ENCODE assay signal across 23 cellular contexts in the genomic region with DNA sequence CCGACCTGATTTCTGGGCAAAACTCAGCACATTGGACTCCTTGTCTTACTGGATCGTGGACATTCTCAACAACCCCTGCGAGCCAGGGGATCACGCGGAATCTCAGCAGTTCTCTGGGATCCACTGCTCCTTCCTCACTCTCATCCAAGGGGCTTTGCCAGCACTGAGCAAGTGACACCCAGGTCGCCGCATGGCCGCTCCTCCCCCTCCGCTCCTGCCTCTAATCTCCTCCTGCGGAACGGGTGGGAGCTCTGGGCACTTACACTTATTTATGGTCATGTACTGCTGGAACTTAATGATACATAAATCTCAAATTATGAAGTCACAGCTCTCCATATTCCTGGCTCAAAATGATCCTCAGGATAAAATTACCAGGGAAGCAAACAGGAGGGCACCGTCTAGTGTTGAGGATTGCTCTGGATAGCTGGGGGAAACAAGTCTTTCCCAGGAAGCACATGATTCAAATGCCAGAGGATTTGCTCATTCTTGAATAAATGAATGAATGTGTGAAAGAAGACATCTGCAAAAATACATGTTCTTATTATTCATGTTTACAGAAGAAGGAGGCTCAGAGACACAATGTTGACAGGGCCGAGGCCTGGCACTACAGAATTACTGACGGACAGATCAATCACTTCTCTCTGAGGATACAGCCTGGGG.
"Had no signal": no experiment of that assay in that cellular context is flagged by ENCODE, and none has a peak within 500 bp of the region (broad histone marks: within the 10 kb centered on the region; RNA-seq: fewer than 3 reads in every experiment).

No MANE protein-coding gene starts in this region.

- H3K4me3 Mint-ChIP-seq: activated CD4-positive, alpha-beta T cell treated with anti-CD3 and anti-CD28 coated beads, Interleukin-2, amount 10 ng/mL, durations not matched to agents 24 days and 14 days; activated CD8-positive, alpha-beta memory T cell treated with anti-CD3 and anti-CD28 coated beads, Interleukin-2, amount 10 ng/mL, durations not matched to agents 7 days and 5 days; activated CD8-positive, alpha-beta T cell treated with anti-CD3 and anti-CD28 coated beads for 36 hours; activated naive CD4-positive, alpha-beta T cell treated with anti-CD3 and anti-CD28 coated beads, Interleukin-2, amount 10 ng/mL, durations not matched to agents 7 days and 5 days; T-helper 17 cell had no signal

- H3K9me3 Mint-ChIP-seq: activated CD4-positive, alpha-beta T cell treated with anti-CD3 and anti-CD28 coated beads, Interleukin-2, amount 10 ng/mL, durations not matched to agents 24 days and 14 days; activated CD8-positive, alpha-beta T cell treated with anti-CD3 and anti-CD28 coated beads for 36 hours; activated naive CD4-positive, alpha-beta T cell treated with anti-CD3 and anti-CD28 coated beads, Interleukin-2, amount 10 ng/mL, durations not matched to agents 7 days and 5 days had no signal

- H3K36me3 ChIP-seq: cardiac muscle cell, spleen, thyroid gland, upper lobe of right lung had no signal

- H3K4me3 ChIP-seq: body of pancreas, cardiac muscle cell, hepatocyte, spleen, thyroid gland, upper lobe of right lung had no signal

- H3K27ac ChIP-seq: body of pancreas, cardiac muscle cell, hepatocyte, spleen, thyroid gland, upper lobe of right lung had no signal

- ATAC-seq: activated CD8-positive, alpha-beta memory T cell treated with anti-CD3 and anti-CD28 coated beads, Interleukin-2, amount 10 ng/mL, durations not matched to agents 7 days and 5 days; activated CD8-positive, alpha-beta T cell treated with anti-CD3 and anti-CD28 coated beads for 36 hours; body of pancreas; sciatic nerve; stimulated activated naive CD8-positive, alpha-beta T cell treated with anti-CD3 and anti-CD28 coated beads, Interleukin-15, Interleukin-2, amounts not matched to agents 100 U/mL and 50 U/mL, for 24 hours; T-helper 17 cell; upper lobe of right lung had no signal

- H3K27me3 Mint-ChIP-seq: activated CD4-positive, alpha-beta T cell treated with anti-CD3 and anti-CD28 coated beads, Interleukin-2, amount 10 ng/mL, durations not matched to agents 24 days and 14 days; activated CD8-positive, alpha-beta memory T cell treated with anti-CD3 and anti-CD28 coated beads, Interleukin-2, amount 10 ng/mL, durations not matched to agents 7 days and 5 days had no signal

- H2AFZ ChIP-seq: hepatocyte had no signal

- H3K4me1 Mint-ChIP-seq: activated CD4-positive, alpha-beta T cell treated with anti-CD3 and anti-CD28 coated beads, Interleukin-2, amount 10 ng/mL, durations not matched to agents 24 days and 14 days; activated CD8-positive, alpha-beta memory T cell treated with anti-CD3 and anti-CD28 coated beads, Interleukin-2, amount 10 ng/mL, durations not matched to agents 7 days and 5 days; activated naive CD4-positive, alpha-beta T cell treated with anti-CD3 and anti-CD28 coated beads, Interleukin-2, amount 10 ng/mL, durations not matched to agents 7 days and 5 days had no signal

- H3K27ac Mint-ChIP-seq: activated CD4-positive, alpha-beta T cell treated with anti-CD3 and anti-CD28 coated beads, Interleukin-2, amount 10 ng/mL, durations not matched to agents 24 days and 14 days; activated CD8-positive, alpha-beta memory T cell treated with anti-CD3 and anti-CD28 coated beads, Interleukin-2, amount 10 ng/mL, durations not matched to agents 7 days and 5 days; activated CD8-positive, alpha-beta T cell treated with anti-CD3 and anti-CD28 coated beads for 36 hours; activated naive CD4-positive, alpha-beta T cell treated with anti-CD3 and anti-CD28 coated beads, Interleukin-2, amount 10 ng/mL, durations not matched to agents 7 days and 5 days; T-helper 17 cell had no signal

- FAIRE-seq: frontal cortex had no signal

- H3K79me2 ChIP-seq: hepatocyte had no signal

- H3K9me3 ChIP-seq: body of pancreas, spleen, thyroid gland, upper lobe of right lung had no signal

- H3K27me3 ChIP-seq: body of pancreas, cardiac muscle cell, hepatocyte, thyroid gland had no signal

- H3K36me3 Mint-ChIP-seq: activated CD8-positive, alpha-beta memory T cell treated with anti-CD3 and anti-CD28 coated beads, Interleukin-2, amount 10 ng/mL, durations not matched to agents 7 days and 5 days; activated naive CD4-positive, alpha-beta T cell treated with anti-CD3 and anti-CD28 coated beads, Interleukin-2, amount 10 ng/mL, durations not matched to agents 7 days and 5 days had no signal

- H3K4me1 ChIP-seq: body of pancreas, spleen, thyroid gland, upper lobe of right lung had no signal

- DNase-seq: activated CD4-positive, alpha-beta T cell treated with anti-CD3 and anti-CD28 coated beads, Interleukin-2, amount 10 ng/mL, durations not matched to agents 24 days and 14 days; activated CD8-positive, alpha-beta memory T cell treated with anti-CD3 and anti-CD28 coated beads, Interleukin-2, amount 10 ng/mL, durations not matched to agents 7 days and 5 days; activated CD8-positive, alpha-beta T cell treated with anti-CD3 and anti-CD28 coated beads for 36 hours; activated effector memory CD4-positive, alpha-beta T cell treated with anti-CD3 and anti-CD28 coated beads, Interleukin-2, amount 50 U/mL, for 16 hours; activated naive CD4-positive, alpha-beta T cell treated with anti-CD3 and anti-CD28 coated beads, Interleukin-2, amount 10 ng/mL, durations not matched to agents 7 days and 5 days; activated T-cell treated with anti-CD3 and anti-CD28 coated beads for 4 hours; amygdala; body of pancreas; effector memory CD4-positive, alpha-beta T cell; glutamatergic neuron; nucleus accumbens; spleen; stimulated activated CD4-positive, alpha-beta T cell treated with anti-CD3 and anti-CD28 coated beads, Interleukin-4, amount 100 ng/mL, for 24 hours; stimulated activated naive CD8-positive, alpha-beta T cell treated with anti-CD3 and anti-CD28 coated beads, Interleukin-15, Interleukin-2, amounts not matched to agents 100 U/mL and 50 U/mL, for 24 hours; substantia nigra; SW 1271; T-helper 17 cell; thyroid gland; upper lobe of right lung had no signal

- H3K4me2 ChIP-seq: hepatocyte had no signal
